ENCODE assay signal across 15 cellular contexts in the genomic region with DNA sequence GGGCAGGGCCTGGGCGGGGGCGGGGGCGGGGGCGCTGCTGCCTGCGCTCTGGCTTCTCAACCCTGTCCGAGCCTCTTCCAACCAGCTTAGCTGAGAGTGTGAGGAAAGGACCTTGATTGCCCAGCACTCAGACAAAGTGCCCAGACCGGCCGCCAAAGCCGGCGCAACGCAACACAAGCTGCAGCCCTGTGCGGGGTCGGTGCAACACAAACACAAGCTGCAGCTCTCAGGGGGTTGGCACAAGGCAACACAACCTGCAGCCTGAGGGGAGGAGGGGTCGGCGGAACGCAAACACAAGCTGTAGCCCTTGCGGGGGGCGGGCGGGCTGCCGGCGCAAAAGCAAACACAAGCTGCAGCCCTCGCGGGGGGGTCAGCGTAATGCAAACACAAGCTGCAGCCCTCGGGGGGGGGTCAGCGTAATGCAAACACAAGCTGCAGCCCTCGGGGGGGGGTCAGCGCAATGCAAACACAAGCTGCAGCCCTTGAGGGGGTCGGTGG. TPM values are rescaled to one million over a fixed set of nuclear protein-coding genes. Genes with fewer than 3 reads are reported as not detected.
A peak's percentile ranks its signal among the peaks of the same experiment; 100 is the strongest.
DNase-seq lines count a peak whose midpoint lies in the region; ATAC-seq and TF ChIP-seq lines count a peak whose summit lies in the region.
"Had no signal": no experiment of that assay in that cellular context is flagged by ENCODE, and none has a peak within 500 bp of the region (broad histone marks: within the 10 kb centered on the region; RNA-seq: fewer than 3 reads in every experiment).

No MANE protein-coding gene starts in this region.

- H3K9me3 Mint-ChIP-seq in stimulated activated naive B cell treated with anti-CD40 and anti-IgM and Interleukin-4, amounts not matched to agents 10 μg/mL and 1 μg/mL and 100 μg/mL, for 72 hours = no peaks in the 10 kb centered on the region
- H3K9me3 Mint-ChIP-seq: activated naive CD4-positive, alpha-beta T cell treated with anti-CD3 and anti-CD28 coated beads, Interleukin-2, amount 50 U/mL, for 72 hours had no signal

- H3K4me1 Mint-ChIP-seq in stimulated activated naive B cell treated with anti-CD40 and anti-IgM and Interleukin-4, amounts not matched to agents 10 μg/mL and 1 μg/mL and 100 μg/mL, for 72 hours = peaks cover 27 to 40% of the 10 kb centered on the region in 2 donors

- H3K79me2 ChIP-seq in GM23248 (ENCODE audit: insufficient read depth) = no peaks in the 10 kb centered on the region

- H3K9me2 ChIP-seq in GM23248 (ENCODE audit: insufficient read depth) = no peaks in the 10 kb centered on the region

- H3K9me3 ChIP-seq in ectodermal cell (ENCODE audit: control insufficient read depth, low read length) (no peaks in the 10 kb centered on the region), thyroid gland (no peaks in the 10 kb centered on the region), GM23248 (ENCODE audit: low read depth) (no peaks in the 10 kb centered on the region)
- H3K9me3 ChIP-seq: vagina had no signal

- H3K36me3 ChIP-seq in ectodermal cell (ENCODE audit: control insufficient read depth, insufficient read depth, low read length) (peaks cover 5% of the 10 kb centered on the region), thyroid gland (peaks cover 3 to 5% of the 10 kb centered on the region in 2 donors), GM23248 (ENCODE audit: low read depth) (no peaks in the 10 kb centered on the region; the same call in 1 of the 2 replicates)

- no peak overlapping the region for H3K9ac ChIP-seq in GM23248

- peaks cover 25% of the 10 kb centered on the region for H3K4me1 ChIP-seq in ectodermal cell (ENCODE audit: control insufficient read depth, insufficient read depth, low read length)
- peaks cover 12 to 17% of the 10 kb centered on the region in 2 donors for H3K4me1 ChIP-seq in thyroid gland
- no peaks in the 10 kb centered on the region for H3K4me1 ChIP-seq in GM23248 (ENCODE audit: insufficient read depth)
- H3K4me1 ChIP-seq: vagina had no signal

- no peak overlapping the region for H3K27ac Mint-ChIP-seq in stimulated activated naive B cell treated with anti-CD40 and anti-IgM and Interleukin-4, amounts not matched to agents 10 μg/mL and 1 μg/mL and 100 μg/mL, for 72 hours
- H3K27ac Mint-ChIP-seq: activated naive CD4-positive, alpha-beta T cell treated with anti-CD3 and anti-CD28 coated beads, Interleukin-2, amount 50 U/mL, for 72 hours had no signal

- no peak overlapping the region for H3K4me3 Mint-ChIP-seq in stimulated activated naive B cell treated with anti-CD40 and anti-IgM and Interleukin-4, amounts not matched to agents 10 μg/mL and 1 μg/mL and 100 μg/mL, for 72 hours

- TF ChIP-seq POLR2A in thyroid gland (IDR thresholded peaks at IDR 0.05) = no peak

- H4K20me1 ChIP-seq in GM23248 (ENCODE audit: insufficient read depth) = no peaks in the 10 kb centered on the region

- peaks cover 44 to 67% of the 10 kb centered on the region in 2 donors for H3K36me3 Mint-ChIP-seq in stimulated activated naive B cell treated with anti-CD40 and anti-IgM and Interleukin-4, amounts not matched to agents 10 μg/mL and 1 μg/mL and 100 μg/mL, for 72 hours

- in situ Hi-C loops in GM23248 (cut with MboI) = no loop called here

- peak; percentile 3 for DNase-seq in NCI-H2107 treated with DMSO at 0.1 percent for 48 hours (lab: John Stamatoyannopoulos, UW; ENCODE audit: unreplicated experiment)
- no peak for DNase-seq in NCI-H2107 (lab: John Stamatoyannopoulos, UW)
- DNase-seq in NCI-H748 (lab: John Stamatoyannopoulos, UW; ENCODE audit: unreplicated experiment) = peak; percentile 92
- peak; percentile 64 to 75 for DNase-seq in thyroid gland
- no peak for DNase-seq in GM23248
- no peak for DNase-seq in stimulated activated naive B cell treated with anti-CD40 and anti-IgM and Interleukin-4, amounts not matched to agents 10 μg/mL and 1 μg/mL and 100 μg/mL, for 72 hours
- DNase-seq: activated CD8-positive, alpha-beta memory T cell treated with anti-CD3 and anti-CD28 coated beads, Interleukin-2, amount 50 U/mL, for 4 hours; midbrain; PC-9; small intestine; stimulated activated naive CD8-positive, alpha-beta T cell treated with anti-CD3 and anti-CD28 coated beads, Interleukin-15, Interleukin-2, amounts not matched to agents 100 U/mL and 50 U/mL, for 24 hours had no signal

- no peak overlapping the region for H2AFZ ChIP-seq in GM23248
- H2AFZ ChIP-seq: PC-9 had no signal

- no peak for ATAC-seq in HG03520 (IDR thresholded peaks at IDR 0.05; ENCODE audit: unreplicated experiment)
- no peak for ATAC-seq in stimulated activated naive B cell treated with anti-CD40 and anti-IgM and Interleukin-4, amounts not matched to agents 10 μg/mL and 1 μg/mL and 100 μg/mL, for 72 hours (replicated peaks)
- ATAC-seq: activated naive CD4-positive, alpha-beta T cell treated with anti-CD3 and anti-CD28 coated beads, Interleukin-2, amount 50 U/mL, for 72 hours; stimulated activated naive CD8-positive, alpha-beta T cell treated with anti-CD3 and anti-CD28 coated beads, Interleukin-15, Interleukin-2, amounts not matched to agents 100 U/mL and 50 U/mL, for 24 hours had no signal

- H3K27me3 Mint-ChIP-seq in stimulated activated naive B cell treated with anti-CD40 and anti-IgM and Interleukin-4, amounts not matched to agents 10 μg/mL and 1 μg/mL and 100 μg/mL, for 72 hours = no peaks in the 10 kb centered on the region

- no peak overlapping the region for H3K4me3 ChIP-seq in ectodermal cell (ENCODE audit: insufficient read depth, low read depth, low read length)
- no peak overlapping the region for H3K4me3 ChIP-seq in thyroid gland (replicated peaks in 1 of 3)
- H3K4me3 ChIP-seq in GM23248 = no peak overlapping the region
- H3K4me3 ChIP-seq: PC-9, vagina had no signal

- 51 to 68% methylated on average over 29 of the region's 29 CpGs for WGBS in ectodermal cell, 2 experiments
- 30% methylated on average over 9 of the region's 29 CpGs; no CpG with 5 or more reads in 1 of the 2 donors for WGBS in thyroid gland, 2 donors
- 85 to 88% methylated on average over 9 to 29 of the region's 29 CpGs for WGBS in GM23248 (ENCODE audit: low coverage in 1 of 2, low lambda C conversion rate in 2 of 2, missing lambda C conversion rate in 2 of 2), 2 experiments

- no peak for TF ChIP-seq CTCF in thyroid gland (IDR thresholded peaks at IDR 0.05)

- H3K4me2 ChIP-seq in GM23248 (ENCODE audit: unreplicated experiment) = no peak overlapping the region
- H3K4me2 ChIP-seq: PC-9 had no signal

- intact Hi-C loops in thyroid gland (cut with DNase I) = no loop called here

- no peaks in the 10 kb centered on the region for H3F3A ChIP-seq in GM23248 (ENCODE audit: insufficient read depth)

- H3K27me3 ChIP-seq in ectodermal cell (ENCODE audit: control insufficient read depth, insufficient read depth, low read length, poor library complexity, severe bottlenecking) = no peaks in the 10 kb centered on the region
- H3K27me3 ChIP-seq in thyroid gland = no peaks in the 10 kb centered on the region
- no peaks in the 10 kb centered on the region for H3K27me3 ChIP-seq in GM23248 (replicated peaks; ENCODE audit: insufficient read depth)
- H3K27me3 ChIP-seq: vagina had no signal

- H3K27ac ChIP-seq in ectodermal cell (ENCODE audit: insufficient read depth, low read depth, low read length, poor library complexity, severe bottlenecking) (peak overlapping the region; percentile 20), thyroid gland (no peak overlapping the region), GM23248 (no peak overlapping the region)
- H3K27ac ChIP-seq: PC-9, vagina had no signal

RNA-seq across cellular contexts. Expression of gene KLHDC4, which starts 60.0 kb away (rescaled TPM):
- 47.3 TPM for polyA plus RNA-seq in ectodermal cell (2013, experiment 1 of 4)
- polyA plus RNA-seq in ectodermal cell (2013, experiment 2 of 4) = 42.0 TPM
- polyA plus RNA-seq in ectodermal cell (2013, experiment 3 of 4) = 24.0 TPM
- 29.9 TPM for polyA plus RNA-seq in ectodermal cell (2013, experiment 4 of 4)
- total RNA-seq in thyroid gland = 10 to 100 TPM; 19.9 to 40.9 (median 30.3) TPM
- total RNA-seq in GM23248 (2014; rRNA removed; shearing (Covaris generic)) = 9.4 and 19.6 TPM in 2 replicates
- polyA plus RNA-seq in GM23248 (2016; fragmentation: Nextera tagmentation; extraction: Ambion mirVana) = 8.8 and 12.3 TPM in 2 replicates

Comparison
In these comparisons a context has a peak if more than half of its experiments do, and no peak if none do; other contexts are left out.
1. DNase-seq: peak in NCI-H2107 treated with DMSO at 0.1 percent for 48 hours (single experiment), NCI-H748 (single experiment) and thyroid gland (2 of 2); none in NCI-H2107 (single experiment), GM23248 (single experiment) and stimulated activated naive B cell treated with anti-CD40 and anti-IgM and Interleukin-4, amounts not matched to agents 10 μg/mL and 1 μg/mL and 100 μg/mL, for 72 hours (single experiment).